In the genomic region with DNA sequence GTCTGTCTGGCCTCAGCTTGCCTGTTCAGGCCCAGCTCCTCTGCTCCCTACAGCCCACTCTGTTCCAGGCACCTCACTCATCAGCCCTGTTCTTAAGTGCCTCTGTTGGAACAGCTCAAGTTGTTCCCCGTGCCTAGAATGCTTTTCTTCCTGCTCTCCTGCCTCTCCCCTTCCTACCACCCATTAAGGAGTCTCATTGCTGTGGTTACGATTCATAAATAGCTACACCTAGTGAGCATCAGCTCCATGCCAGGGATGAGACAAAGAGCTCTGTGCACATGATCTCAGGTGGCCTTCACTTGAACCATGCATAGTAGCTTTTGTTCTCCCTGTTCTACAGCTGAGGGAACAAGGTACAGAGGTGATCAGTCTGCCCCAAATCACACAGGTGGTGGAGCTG, we compare ENCODE assay signal across 12 cellular contexts. TPM values are rescaled to one million over a fixed set of nuclear protein-coding genes. Genes with fewer than 3 reads are reported as not detected.
A peak's percentile ranks its signal among the peaks of the same experiment; 100 is the strongest.
DNase-seq lines count a peak whose midpoint lies in the region; ATAC-seq, FAIRE-seq and TF ChIP-seq lines count a peak whose summit lies in the region.
"Had no signal": no experiment of that assay in that cellular context is flagged by ENCODE, and none has a peak within 500 bp of the region (broad histone marks: within the 10 kb centered on the region; RNA-seq: fewer than 3 reads in every experiment).

No MANE protein-coding gene starts in this region.

- H3K4me3 Mint-ChIP-seq in T-cell (peak overlapping the region; percentile 55 to 82 (median 64)), type B pancreatic cell (peak overlapping the region; percentile 76)

- peaks cover 4% of the 10 kb centered on the region for H3K36me3 ChIP-seq in left ventricle myocardium inferior
- H3K36me3 ChIP-seq in right atrium auricular region: no peaks in the 10 kb centered on the region
- H3K36me3 ChIP-seq: prostate gland had no signal

- H3K27me3 ChIP-seq in left ventricle myocardium inferior (ENCODE audit: low read depth): no peaks in the 10 kb centered on the region
- H3K27me3 ChIP-seq in right atrium auricular region: no peaks in the 10 kb centered on the region

- TF ChIP-seq POLR2A in GM12891 (IDR thresholded peaks at IDR 0.05; ENCODE audit: low read depth, low read length): no peak

- H3K9me3 ChIP-seq in left ventricle myocardium inferior (replicated peaks) (no peaks in the 10 kb centered on the region), right atrium auricular region (no peaks in the 10 kb centered on the region)
- H3K9me3 ChIP-seq: prostate gland had no signal

- CTCF ChIA-PET in T-cell (lab: Charles Lee): interaction anchor here (0.5 to 1.1 kb wide), 3 partner anchors 10 to 444 kb away, joined by 3 read pairs; no protein-coding TSS in a partner anchor

- H3K4me1 Mint-ChIP-seq in T-cell: peaks cover 6 to 20% (median 13%) of the 10 kb centered on the region in 3 donors
- no peaks in the 10 kb centered on the region for H3K4me1 Mint-ChIP-seq in type B pancreatic cell (ENCODE audit: unreplicated experiment)

- POLR2A ChIA-PET in T-cell (lab: Charles Lee): no interaction called here

- intact Hi-C loops in left ventricle myocardium inferior (cut with micrococcal nuclease): loop anchor here (10.0 kb wide), 1 partner anchor 55 kb away; the partner anchor contains the start of gene PSD2

- peak overlapping the region; percentile 53 to 73 for H3K27ac Mint-ChIP-seq in T-cell
- peak overlapping the region; percentile 3 for H3K27ac Mint-ChIP-seq in type B pancreatic cell

- TF ChIP-seq CTCF in left ventricle myocardium inferior (IDR thresholded peaks at IDR 0.05; ENCODE audit: borderline replicate concordance) (no peak), right atrium auricular region (IDR thresholded peaks at IDR 0.05) (no peak), type B pancreatic cell (conservative IDR thresholded peaks at IDR 0.05) (no peak)

- no peak for FAIRE-seq in GM12891 (lab: Jason Lieb, UNC)

- no peaks in the 10 kb centered on the region for H3K36me3 Mint-ChIP-seq in T-cell
- no peaks in the 10 kb centered on the region for H3K36me3 Mint-ChIP-seq in type B pancreatic cell

- no peaks in the 10 kb centered on the region for H3K9me3 Mint-ChIP-seq in T-cell
- no peaks in the 10 kb centered on the region for H3K9me3 Mint-ChIP-seq in type B pancreatic cell

- DNase-seq in left ventricle myocardium inferior (no peak), right atrium auricular region (ENCODE audit: low spot score) (no peak), T-cell (no peak), kidney tubule cell (ENCODE audit: low spot score) (peak; percentile 68), type B pancreatic cell (ENCODE audit: extremely low spot score, unreplicated experiment) (no peak), GM12891 (ENCODE audit: insufficient read length, low spot score) (no peak), GM19240 (ENCODE audit: insufficient read length, low spot score) (no peak)
- DNase-seq: Calu3, NCI-H1436 treated with DMSO at 0.1 percent for 48 hours had no signal

- H3K27me3 Mint-ChIP-seq in T-cell (peaks cover 4 to 10% of the 10 kb centered on the region in 2 donors), type B pancreatic cell (peaks cover 63% of the 10 kb centered on the region)

- no peak overlapping the region for H3K4me3 ChIP-seq in left ventricle myocardium inferior
- no peak overlapping the region for H3K4me3 ChIP-seq in right atrium auricular region
- H3K4me3 ChIP-seq: prostate gland had no signal

- ATAC-seq in T-cell (replicated peaks in 1 of 4) (no peak), HG03354 (IDR thresholded peaks at IDR 0.05; ENCODE audit: poor library complexity, severe bottlenecking, unreplicated experiment) (no peak)

- peak overlapping the region; percentile 30 for H3K27ac ChIP-seq in left ventricle myocardium inferior (replicated peaks)
- no peak overlapping the region for H3K27ac ChIP-seq in right atrium auricular region

- H3K4me1 ChIP-seq in left ventricle myocardium inferior (peaks cover 33% of the 10 kb centered on the region), right atrium auricular region (peaks cover 0 to 17% of the 10 kb centered on the region in 2 donors)
- H3K4me1 ChIP-seq: prostate gland had no signal

TF ChIP-seq in GM12891, 5 proteins besides CTCF, POLR2A, EP300 and RAD21:
- TF ChIP-seq TAF1 (IDR thresholded peaks at IDR 0.05; ENCODE audit: low read depth, low read length) (no peak), POU2F2 (IDR thresholded peaks at IDR 0.05; ENCODE audit: low read depth, low read length) (no peak), PAX5 (IDR thresholded peaks at IDR 0.05; ENCODE audit: insufficient read depth, low read length, severe bottlenecking) (no peak), SPI1 (IDR thresholded peaks at IDR 0.05; ENCODE audit: low read depth, low read length) (no peak), POLR2AphosphoS5 (IDR thresholded peaks at IDR 0.05; ENCODE audit: low read depth, low read length) (no peak)

RNA-seq across cellular contexts. Expression of gene PSD2, which starts 54.3 kb away (rescaled TPM):
- total RNA-seq in left ventricle myocardium inferior: not detected
- total RNA-seq in right atrium auricular region: under 1 TPM; 0.12 to 0.19 TPM
- under 1 TPM in 3 of 5 donors, not detected in 2; 0.07 to 0.15 (median 0.09) TPM for total RNA-seq in T-cell
- total RNA-seq in type B pancreatic cell (ENCODE audit: low replicate concordance): 0.19 and 0.27 TPM in 2 replicates
- polyA plus RNA-seq in GM12891 (2012; ENCODE audit: low read depth, missing spikeins): 0.08 TPM
- total RNA-seq: Calu3, fibroblast of villous mesenchyme had no signal
